19 cellular contexts compared by ENCODE assay signal in genomic region chr20:51176446-51176845, GRCh38.
DNase-seq lines count a peak whose midpoint lies in the region; ATAC-seq, FAIRE-seq and TF ChIP-seq lines count a peak whose summit lies in the region.
"Had no signal": no experiment of that assay in that cellular context is flagged by ENCODE, and none has a peak within 500 bp of the region (broad histone marks: within the 10 kb centered on the region; RNA-seq: fewer than 3 reads in every experiment).

No MANE protein-coding gene starts in this region.

- no peaks in the 10 kb centered on the region for H3K79me1 ChIP-seq in H1 (ENCODE audit: low read depth, low read length)
- peaks cover 5% of the 10 kb centered on the region for H3K79me1 ChIP-seq in trophoblast cell (ENCODE audit: low read length)

- H4K91ac ChIP-seq in H1 (replicated peaks; ENCODE audit: insufficient read length, low read length) (no peak overlapping the region), trophoblast cell (ENCODE audit: low read depth, low read length) (no peak overlapping the region)

- H3K4me2 ChIP-seq in H1 (ENCODE audit: insufficient read depth in 1 of 2, low read depth in 2 of 2, low read length in 2 of 2) (no peak overlapping the region), trophoblast cell (ENCODE audit: low read length) (no peak overlapping the region)

- peaks cover 5% of the 10 kb centered on the region for H3K27me3 Mint-ChIP-seq in mesothelial cell of epicardium (ENCODE audit: low read depth)
- peaks cover 38% of the 10 kb centered on the region for H3K27me3 Mint-ChIP-seq in activated naive CD8-positive, alpha-beta T cell treated with anti-CD3 and anti-CD28 coated beads, Interleukin-2, amount 50 U/mL, for 24 hours

- TF ChIP-seq POLR2A in H1 (IDR thresholded peaks at IDR 0.05; ENCODE audit: control extremely low read depth in 1 of 2, low read depth in 2 of 2, low read length in 2 of 2) = no peak

- no peaks in the 10 kb centered on the region for H3K36me3 Mint-ChIP-seq in mesothelial cell of epicardium
- no peaks in the 10 kb centered on the region for H3K36me3 Mint-ChIP-seq in activated naive CD8-positive, alpha-beta T cell treated with anti-CD3 and anti-CD28 coated beads, Interleukin-2, amount 50 U/mL, for 24 hours (ENCODE audit: low read depth)

- peaks cover 3% of the 10 kb centered on the region for H3K9me3 Mint-ChIP-seq in mesothelial cell of epicardium
- H3K9me3 Mint-ChIP-seq in activated naive CD8-positive, alpha-beta T cell treated with anti-CD3 and anti-CD28 coated beads, Interleukin-2, amount 50 U/mL, for 24 hours = no peaks in the 10 kb centered on the region
- H3K9me3 Mint-ChIP-seq: CD4-positive, alpha-beta T cell had no signal

- no peak overlapping the region for H2BK120ac ChIP-seq in H1 (replicated peaks; ENCODE audit: low read depth, low read length)
- H2BK120ac ChIP-seq in trophoblast cell (ENCODE audit: insufficient read depth, low read length, poor library complexity) = no peak overlapping the region

- H3K9ac ChIP-seq in H1 (replicated peaks in 1 of 4; ENCODE audit: extremely low read depth in 1 of 4, low read depth in 3 of 4, low read length in 3 of 4) (no peak overlapping the region), trophoblast cell (ENCODE audit: low read length) (no peak overlapping the region)

- no peak overlapping the region for H4K8ac ChIP-seq in H1 (ENCODE audit: extremely low read depth, insufficient read depth, low read length)
- H4K8ac ChIP-seq in trophoblast cell (ENCODE audit: low read depth, low read length) = no peak overlapping the region

- no peak overlapping the region for H3K4ac ChIP-seq in H1 (replicated peaks; ENCODE audit: insufficient read length, low read depth, low read length)
- H3K4ac ChIP-seq in trophoblast cell (ENCODE audit: low read depth, low read length) = no peak overlapping the region

- peaks cover 1% of the 10 kb centered on the region for H3K4me1 ChIP-seq in RWPE2 (ENCODE audit: insufficient read depth, poor library complexity, severe bottlenecking)
- no peaks in the 10 kb centered on the region for H3K4me1 ChIP-seq in H1 (replicated peaks in 1 of 4; ENCODE audit: control insufficient read depth in 3 of 4, insufficient read depth in 4 of 4, low read length in 3 of 4)
- peaks cover 5 to 6% of the 10 kb centered on the region in 2 experiments for H3K4me1 ChIP-seq in trophoblast cell (ENCODE audit: control insufficient read depth in 1 of 2, insufficient read depth in 2 of 2, low read length in 2 of 2)
- H3K4me1 ChIP-seq in left lung = no peaks in the 10 kb centered on the region
- H3K4me1 ChIP-seq: Caco-2 had no signal

- no peak overlapping the region for H2BK15ac ChIP-seq in H1 (ENCODE audit: low read length)

- H3K18ac ChIP-seq in H1 (ENCODE audit: extremely low read depth, low read length) (no peak overlapping the region), trophoblast cell (ENCODE audit: low read length) (no peak overlapping the region)

- DNase-seq in RWPE2 (ENCODE audit: low spot score) = peak; percentile 65
- DNase-seq in H1 (ENCODE audit: low read depth in 1 of 2, low spot score in 2 of 2) = no peak
- no peak for DNase-seq in mesothelial cell of epicardium (ENCODE audit: low spot score in 2 of 2, unreplicated experiment in 2 of 2)
- no peak for DNase-seq in trophoblast cell
- no peak for DNase-seq in EL
- no peak for DNase-seq in activated naive CD8-positive, alpha-beta T cell treated with anti-CD3 and anti-CD28 coated beads, Interleukin-2, amount 50 U/mL, for 24 hours
- no peak for DNase-seq in left lung
- DNase-seq: ACHN; CD4-positive, alpha-beta T cell; GDM1; GOT3; H9 had no signal

- H3K56ac ChIP-seq in H1 (replicated peaks; ENCODE audit: insufficient read length, low read depth, low read length) = no peak overlapping the region

- 85% methylated on average over 8 of the region's 8 CpGs; no CpG with 5 or more reads in 1 of the 2 experiments for WGBS in H1 (ENCODE audit: extremely low coverage in 1 of 2, insufficient coverage in 1 of 2, insufficient read length in 1 of 2, insufficient replicate concordance in 2 of 2, low coverage in 1 of 2, low lambda C conversion rate in 2 of 2, missing lambda C conversion rate in 1 of 2), 2 experiments
- no CpG with 5 or more reads among the region's 8 CpGs for WGBS in trophoblast cell (ENCODE audit: extremely low coverage, insufficient coverage, insufficient read length)

- H2BK20ac ChIP-seq in H1 (ENCODE audit: low read length) = no peak overlapping the region

- TF ChIP-seq RAD21 in H1 (IDR thresholded peaks at IDR 0.05 in 1 of 2, conservative IDR thresholded peaks at IDR 0.05 in 1 of 2; ENCODE audit: low read depth in 2 of 2, low read length in 2 of 2) = no peak

- H4K12ac ChIP-seq in trophoblast cell (ENCODE audit: low read depth, low read length) = no peak overlapping the region

- ATAC-seq in RWPE2 (ENCODE audit: low read depth) = no peak
- ATAC-seq in activated naive CD8-positive, alpha-beta T cell treated with anti-CD3 and anti-CD28 coated beads, Interleukin-2, amount 50 U/mL, for 24 hours = no peak
- ATAC-seq in left lung = no peak
- no peak for ATAC-seq in GM18909 (IDR thresholded peaks at IDR 0.05; ENCODE audit: poor library complexity, unreplicated experiment)

- H3K23me2 ChIP-seq in H1 (ENCODE audit: low read depth, low read length) = no peaks in the 10 kb centered on the region

- no peaks in the 10 kb centered on the region for H4K20me1 ChIP-seq in H1 (replicated peaks in 1 of 2; ENCODE audit: control insufficient read depth in 1 of 2, insufficient read depth in 2 of 2, low read length in 2 of 2)

- TF ChIP-seq CTCF in RWPE2 (IDR thresholded peaks at IDR 0.05; ENCODE audit: poor library complexity, severe bottlenecking) (no peak), H1 (IDR thresholded peaks at IDR 0.05; ENCODE audit: control extremely low read depth in 1 of 3, insufficient read depth in 1 of 3, low read depth in 1 of 3, low read length in 3 of 3) (no peak), mesothelial cell of epicardium (IDR thresholded peaks at IDR 0.05; ENCODE audit: unreplicated experiment) (no peak), left lung (IDR thresholded peaks at IDR 0.05) (no peak)

- H3K79me2 ChIP-seq in H1 (ENCODE audit: control insufficient read depth in 1 of 2, insufficient read depth in 2 of 2, low read length in 2 of 2) = no peaks in the 10 kb centered on the region
- H3K79me2 ChIP-seq in trophoblast cell (ENCODE audit: control insufficient read depth, insufficient read depth, low read length, poor library complexity) = no peaks in the 10 kb centered on the region

- H3K27me3 ChIP-seq in RWPE2 (ENCODE audit: insufficient read depth, poor library complexity, severe bottlenecking) (no peaks in the 10 kb centered on the region), H1 (replicated peaks in 1 of 4; ENCODE audit: control insufficient read depth in 3 of 4, extremely low read depth in 1 of 4, insufficient read depth in 3 of 4, low read length in 3 of 4) (no peaks in the 10 kb centered on the region), trophoblast cell (ENCODE audit: insufficient read depth, low read length) (no peaks in the 10 kb centered on the region), left lung (peaks cover 0 to 41% of the 10 kb centered on the region in 2 donors)

- CTCF ChIA-PET in H1 (lab: Charles Lee; ENCODE audit: partially characterized antibody) = interaction anchor here (0.6 to 2.2 kb wide), 7 partner anchors 9 to 195 kb away, joined by 3 to 6 read pairs (median 3); no protein-coding TSS in a partner anchor

- intact Hi-C loops in left lung (cut with DNase I) = no loop called here

- H2BK5ac ChIP-seq in H1 (ENCODE audit: low read depth, low read length) = no peak overlapping the region
- peak overlapping the region; percentile 14 for H2BK5ac ChIP-seq in trophoblast cell (ENCODE audit: low read depth, low read length, poor library complexity)

- H3K4me3 ChIP-seq in RWPE2 (ENCODE audit: severe bottlenecking) (no peak overlapping the region), H1 (ENCODE audit: extremely low read depth in 1 of 4, insufficient read depth in 2 of 4, low read depth in 3 of 4, low read length in 4 of 4) (no peak overlapping the region), trophoblast cell (ENCODE audit: low read depth, low read length) (no peak overlapping the region), left lung (no peak overlapping the region)

- H3K14ac ChIP-seq in H1 (ENCODE audit: insufficient read length) (no peak overlapping the region), trophoblast cell (ENCODE audit: low read length) (no peak overlapping the region)

- H2AK5ac ChIP-seq in H1 (ENCODE audit: low read depth, low read length) (no peak overlapping the region), trophoblast cell (ENCODE audit: low read length) (peak overlapping the region; percentile 28)

- peak overlapping the region; percentile 71 for H3K27ac Mint-ChIP-seq in mesothelial cell of epicardium
- no peak overlapping the region for H3K27ac Mint-ChIP-seq in activated naive CD8-positive, alpha-beta T cell treated with anti-CD3 and anti-CD28 coated beads, Interleukin-2, amount 50 U/mL, for 24 hours
- H3K27ac Mint-ChIP-seq: CD4-positive, alpha-beta T cell; H9 had no signal

- H3K27ac ChIP-seq in RWPE2 (ENCODE audit: poor library complexity, severe bottlenecking) (no peak overlapping the region), H1 (ENCODE audit: low read depth, low read length) (no peak overlapping the region), trophoblast cell (ENCODE audit: low read depth, low read length) (peak overlapping the region; percentile 69), left lung (no peak overlapping the region)
- H3K27ac ChIP-seq: C4-2B had no signal

- no peak overlapping the region for H4K5ac ChIP-seq in H1 (ENCODE audit: insufficient read length, low read depth, low read length)

- no peaks in the 10 kb centered on the region for H3K36me3 ChIP-seq in RWPE2 (ENCODE audit: low read depth)
- no peaks in the 10 kb centered on the region for H3K36me3 ChIP-seq in H1 (ENCODE audit: control insufficient read depth in 2 of 4, insufficient read depth in 4 of 4, low read length in 3 of 4)
- H3K36me3 ChIP-seq in trophoblast cell (ENCODE audit: control insufficient read depth in 1 of 2, insufficient read depth in 2 of 2, low read length in 2 of 2) = no peaks in the 10 kb centered on the region
- no peaks in the 10 kb centered on the region for H3K36me3 ChIP-seq in left lung

- H3K9me3 ChIP-seq in RWPE2 (ENCODE audit: severe bottlenecking) (no peaks in the 10 kb centered on the region), H1 (ENCODE audit: insufficient read depth in 2 of 2, low read depth in 1 of 2, low read length in 1 of 2) (no peaks in the 10 kb centered on the region; a peak in 1 of 4 replicates), trophoblast cell (ENCODE audit: insufficient read depth, low read depth, low read length) (peaks cover 2% of the 10 kb centered on the region), left lung (no peaks in the 10 kb centered on the region)
- H3K9me3 ChIP-seq: Caco-2 had no signal

- peaks cover 8% of the 10 kb centered on the region for H3K4me1 Mint-ChIP-seq in mesothelial cell of epicardium
- no peaks in the 10 kb centered on the region for H3K4me1 Mint-ChIP-seq in activated naive CD8-positive, alpha-beta T cell treated with anti-CD3 and anti-CD28 coated beads, Interleukin-2, amount 50 U/mL, for 24 hours

- no peak for TF ChIP-seq EP300 in H1 (IDR thresholded peaks at IDR 0.05; ENCODE audit: borderline replicate concordance in 1 of 2, low read depth in 2 of 2, low read length in 2 of 2)

- FAIRE-seq in H1 (lab: Jason Lieb, UNC) = no peak
- FAIRE-seq: A204.1, D721Med, GM12892, GM18507 had no signal

- no peak overlapping the region for H3K4me3 Mint-ChIP-seq in mesothelial cell of epicardium
- no peak overlapping the region for H3K4me3 Mint-ChIP-seq in activated naive CD8-positive, alpha-beta T cell treated with anti-CD3 and anti-CD28 coated beads, Interleukin-2, amount 50 U/mL, for 24 hours
- H3K4me3 Mint-ChIP-seq: CD4-positive, alpha-beta T cell; H9 had no signal

- POLR2A ChIA-PET in H1 (lab: Charles Lee; ENCODE audit: partially characterized antibody) = no interaction called here

- no peak overlapping the region for H3K23ac ChIP-seq in H1 (ENCODE audit: insufficient read length)
- no peak overlapping the region for H3K23ac ChIP-seq in trophoblast cell (ENCODE audit: low read length)

- H2AFZ ChIP-seq in H1 (ENCODE audit: low read length) = 0 out of 2 replicates have a peak overlapping the region, but pooled peaks have one; percentile 8
- no peak overlapping the region for H2AFZ ChIP-seq in trophoblast cell (ENCODE audit: insufficient read depth, low read length, poor library complexity)

- no peak overlapping the region for H2BK12ac ChIP-seq in H1 (ENCODE audit: low read depth, low read length)
- peak overlapping the region; percentile 10 for H2BK12ac ChIP-seq in trophoblast cell (ENCODE audit: low read length)
